ENCODE assay signal across 18 cellular contexts in genomic region chr2:66236816-66237469, GRCh38.
DNase-seq lines count a peak whose midpoint lies in the region; ATAC-seq, FAIRE-seq and TF ChIP-seq lines count a peak whose summit lies in the region.
"Had no signal": no experiment of that assay in that cellular context is flagged by ENCODE, and none has a peak within 500 bp of the region (broad histone marks: within the 10 kb centered on the region; RNA-seq: fewer than 3 reads in every experiment).

No MANE protein-coding gene starts in this region.

- intact Hi-C loops in IMR-90 (cut with micrococcal nuclease), result no loop called here

- no peak overlapping the region for H2AK5ac ChIP-seq in IMR-90 (ENCODE audit: low read depth, low read length)

- no peak for TF ChIP-seq POLR2A in IMR-90 (IDR thresholded peaks at IDR 0.05; ENCODE audit: low read depth, low read length)
- TF ChIP-seq POLR2A in suprapubic skin (IDR thresholded peaks at IDR 0.05), result no peak
- no peak for TF ChIP-seq POLR2A in GM12891 (IDR thresholded peaks at IDR 0.05; ENCODE audit: low read depth, low read length)

- no peak for FAIRE-seq in GM12891 (lab: Jason Lieb, UNC)
- FAIRE-seq: A549, D721Med, H54 had no signal

- H3K56ac ChIP-seq in IMR-90 (ENCODE audit: extremely low read depth, insufficient read depth, low read length), result no peak overlapping the region

- no peak overlapping the region for H2AFZ ChIP-seq in IMR-90 (replicated peaks; ENCODE audit: low read length, poor library complexity)
- H2AFZ ChIP-seq: PC-9 had no signal

- H3K36me3 ChIP-seq in BLaER1 treated with 17β-estradiol and CSF1 and Interleukin-3, amounts not matched to agents 10 nM and 100 nM, result no peaks in the 10 kb centered on the region
- H3K36me3 ChIP-seq in IMR-90 (ENCODE audit: control insufficient read depth, insufficient read depth, low read length) (no peaks in the 10 kb centered on the region), suprapubic skin (no peaks in the 10 kb centered on the region)
- H3K36me3 ChIP-seq: SJSA1 had no signal

- peak overlapping the region in 2 of 11 experiments; percentile 6 to 22; a peak in 2 of 22 replicates for H3K27ac ChIP-seq in BLaER1 treated with 17β-estradiol and CSF1 and Interleukin-3, amounts not matched to agents 10 nM and 100 nM
- H3K27ac ChIP-seq in IMR-90 (ENCODE audit: insufficient read depth, low read length) (no peak overlapping the region), suprapubic skin (peak overlapping the region; percentile 2)
- H3K27ac ChIP-seq: A549, KMS-11, PC-9, SJSA1 had no signal

- no peak for TF ChIP-seq CTCF in IMR-90 (conservative IDR thresholded peaks at IDR 0.05; ENCODE audit: low read depth, low read length)
- TF ChIP-seq CTCF in suprapubic skin (IDR thresholded peaks at IDR 0.05), result no peak

- H3K27me3 ChIP-seq in BLaER1 treated with 17β-estradiol and CSF1 and Interleukin-3, amounts not matched to agents 10 nM and 100 nM, result no peaks in the 10 kb centered on the region
- H3K27me3 ChIP-seq in IMR-90 (ENCODE audit: control insufficient read depth, insufficient read depth, low read length) (peaks cover 3% of the 10 kb centered on the region), suprapubic skin (no peaks in the 10 kb centered on the region)

- no peak overlapping the region for H4K8ac ChIP-seq in IMR-90 (ENCODE audit: low read depth in 2 of 2, low read length in 2 of 2)

- ATAC-seq in IMR-90 (ENCODE audit: low read depth), result no peak

- no peak overlapping the region for H2BK15ac ChIP-seq in IMR-90 (ENCODE audit: low read depth, low read length)

- H3K4me3 ChIP-seq in BLaER1 treated with 17β-estradiol and CSF1 and Interleukin-3, amounts not matched to agents 10 nM and 100 nM, result no peak overlapping the region
- no peak overlapping the region for H3K4me3 ChIP-seq in IMR-90 (ENCODE audit: insufficient read depth, low read depth, low read length)
- H3K4me3 ChIP-seq in suprapubic skin, result no peak overlapping the region
- H3K4me3 ChIP-seq: A549, PC-9, SJSA1 had no signal

- H3K18ac ChIP-seq in IMR-90 (ENCODE audit: low read depth, low read length), result no peak overlapping the region

- no peak overlapping the region for H2BK120ac ChIP-seq in IMR-90 (ENCODE audit: low read depth, low read length)

- H3K23ac ChIP-seq in IMR-90 (ENCODE audit: low read depth, low read length), result no peak overlapping the region

- H3K4me1 ChIP-seq in BLaER1 treated with 17β-estradiol and CSF1 and Interleukin-3, amounts not matched to agents 10 nM and 100 nM, result peaks cover 0 to 50% (median 45%) of the 10 kb centered on the region in 10 experiments; a peak in 16 of 20 replicates
- H3K4me1 ChIP-seq in IMR-90 (ENCODE audit: control insufficient read depth, insufficient read depth, low read length) (no peaks in the 10 kb centered on the region), suprapubic skin (peaks cover 37% of the 10 kb centered on the region)
- H3K4me1 ChIP-seq: A549, SJSA1 had no signal

- WGBS in IMR-90 (ENCODE audit: extremely low coverage in 2 of 2, insufficient read length in 1 of 2), 2 experiments, result no CpG with 5 or more reads among the region's 15 CpGs
- 92% methylated on average over 15 of the region's 15 CpGs for WGBS in suprapubic skin

- BruUV-seq in IMR-90 (replicated peaks; lab: Mats Ljungman, UMichigan), result no TSS peak

- peak overlapping the region in 10 of 11 experiments; percentile 9 to 67 (median 60); a peak in 18 of 22 replicates for H3K4me2 ChIP-seq in BLaER1 treated with 17β-estradiol and CSF1 and Interleukin-3, amounts not matched to agents 10 nM and 100 nM
- no peak overlapping the region for H3K4me2 ChIP-seq in IMR-90 (ENCODE audit: low read depth, low read length)
- H3K4me2 ChIP-seq: A549, KMS-11, PC-9 had no signal

- no peak overlapping the region for H4K5ac ChIP-seq in IMR-90 (ENCODE audit: low read depth, low read length)

- TF ChIP-seq RAD21 in IMR-90 (IDR thresholded peaks at IDR 0.05; ENCODE audit: low read length), result no peak

- no peaks in the 10 kb centered on the region for H3K79me1 ChIP-seq in IMR-90 (ENCODE audit: low read depth in 1 of 2, low read length in 2 of 2)

- dilution Hi-C loops in IMR-90 (cut with HindIII; ENCODE audit: low sequenced_read_pairs, unreplicated experiment), result no loop called here

- no peak overlapping the region for H2BK20ac ChIP-seq in IMR-90 (ENCODE audit: low read depth, low read length)

- no peak overlapping the region for H2AK9ac ChIP-seq in IMR-90 (replicated peaks; ENCODE audit: low read depth, low read length, poor library complexity)

- H4K91ac ChIP-seq in IMR-90 (ENCODE audit: insufficient read depth, low read depth, low read length), result no peak overlapping the region

- no peak overlapping the region for H3K14ac ChIP-seq in IMR-90 (replicated peaks; ENCODE audit: low read depth, low read length)

- TF ChIP-seq EP300 in suprapubic skin (IDR thresholded peaks at IDR 0.05), result no peak

- no peaks in the 10 kb centered on the region for H4K20me1 ChIP-seq in BLaER1 treated with 17β-estradiol and CSF1 and Interleukin-3, amounts not matched to agents 10 nM and 100 nM
- H4K20me1 ChIP-seq in IMR-90 (ENCODE audit: insufficient read depth, low read length), result no peaks in the 10 kb centered on the region; the same call in 1 of the 2 replicates

- H2BK5ac ChIP-seq in IMR-90 (ENCODE audit: low read depth, low read length, poor library complexity, severe bottlenecking), result no peak overlapping the region

- no peak overlapping the region for H3K4ac ChIP-seq in IMR-90 (ENCODE audit: low read depth, low read length)

- POLR2A ChIA-PET in IMR-90 (lab: Charles Lee; ENCODE audit: unreplicated experiment), result no interaction called here

- H3K9ac ChIP-seq in BLaER1 treated with 17β-estradiol and CSF1 and Interleukin-3, amounts not matched to agents 10 nM and 100 nM, result no peak overlapping the region
- no peak overlapping the region for H3K9ac ChIP-seq in IMR-90 (ENCODE audit: low read depth, low read length)
- H3K9ac ChIP-seq: KMS-11 had no signal

- CTCF ChIA-PET in IMR-90 (lab: Yijun Ruan, JAX), result interaction anchor here (0.7 kb wide), 1 partner anchor 47 kb away, joined by 5 read pairs; no protein-coding TSS in a partner anchor

- peak; percentile 25 for DNase-seq in IMR-90
- peak; percentile 71 for DNase-seq in islet precursor cell
- DNase-seq in suprapubic skin (ENCODE audit: low spot score in 2 of 2), result no peak
- no peak for DNase-seq in GM12891 (ENCODE audit: insufficient read length, low spot score)
- no peak for DNase-seq in RPMI8226
- DNase-seq in GDM1 (lab: John Stamatoyannopoulos, UW), result no peak
- DNase-seq: C1 segment of cervical spinal cord; CD8-positive, alpha-beta memory T cell; MV-4-11; NCI-H226; NCI-H526; PC-9 had no signal

- no peaks in the 10 kb centered on the region for H3K9me1 ChIP-seq in IMR-90 (ENCODE audit: insufficient read depth, low read length)

- H3K9me3 ChIP-seq in BLaER1 treated with 17β-estradiol and CSF1 and Interleukin-3, amounts not matched to agents 10 nM and 100 nM (replicated peaks in 1 of 11), result no peaks in the 10 kb centered on the region
- H3K9me3 ChIP-seq in IMR-90 (ENCODE audit: control insufficient read depth, insufficient read depth, low read length), result no peaks in the 10 kb centered on the region
- no peaks in the 10 kb centered on the region for H3K9me3 ChIP-seq in suprapubic skin
- H3K9me3 ChIP-seq: A549, SJSA1 had no signal

- in situ Hi-C loops in IMR-90 (cut with MboI; ENCODE audit: low sequenced_read_pairs), result no loop called here

TF ChIP-seq in IMR-90, 13 proteins besides CTCF, POLR2A, EP300 and RAD21 (continues in another document):
- TF ChIP-seq MAFK (IDR thresholded peaks at IDR 0.05; ENCODE audit: low read depth, low read length), result no peak
- TF ChIP-seq NFE2L2 (IDR thresholded peaks at IDR 0.05; ENCODE audit: low read depth, low read length), result no peak
- TF ChIP-seq, protein P1, sequence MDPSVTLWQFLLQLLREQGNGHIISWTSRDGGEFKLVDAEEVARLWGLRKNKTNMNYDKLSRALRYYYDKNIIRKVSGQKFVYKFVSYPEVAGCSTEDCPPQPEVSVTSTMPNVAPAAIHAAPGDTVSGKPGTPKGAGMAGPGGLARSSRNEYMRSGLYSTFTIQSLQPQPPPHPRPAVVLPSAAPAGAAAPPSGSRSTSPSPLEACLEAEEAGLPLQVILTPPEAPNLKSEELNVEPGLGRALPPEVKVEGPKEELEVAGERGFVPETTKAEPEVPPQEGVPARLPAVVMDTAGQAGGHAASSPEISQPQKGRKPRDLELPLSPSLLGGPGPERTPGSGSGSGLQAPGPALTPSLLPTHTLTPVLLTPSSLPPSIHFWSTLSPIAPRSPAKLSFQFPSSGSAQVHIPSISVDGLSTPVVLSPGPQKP (IDR thresholded peaks at IDR 0.05; ENCODE audit: borderline replicate concordance, low read depth, low read length), result no peak
- no peak for TF ChIP-seq CEBPB (IDR thresholded peaks at IDR 0.05; ENCODE audit: low read depth, low read length)
- TF ChIP-seq MAZ (IDR thresholded peaks at IDR 0.05; ENCODE audit: borderline replicate concordance, low read depth, low read length), result no peak

TF ChIP-seq in GM12891, 5 proteins besides CTCF, POLR2A, EP300 and RAD21:
- TF ChIP-seq TAF1 (IDR thresholded peaks at IDR 0.05; ENCODE audit: low read depth, low read length), result no peak
- TF ChIP-seq POU2F2 (IDR thresholded peaks at IDR 0.05; ENCODE audit: low read depth, low read length), result no peak
- TF ChIP-seq POLR2AphosphoS5 (IDR thresholded peaks at IDR 0.05; ENCODE audit: low read depth, low read length), result no peak
- no peak for TF ChIP-seq PAX5 (IDR thresholded peaks at IDR 0.05; ENCODE audit: insufficient read depth, low read length, severe bottlenecking)
- TF ChIP-seq SPI1 (IDR thresholded peaks at IDR 0.05; ENCODE audit: low read depth, low read length), result no peak

Comparison
In these comparisons a context has a peak if more than half of its experiments do, and no peak if none do; other contexts are left out.
1. DNase-seq: peak in IMR-90 (single experiment) and islet precursor cell (single experiment); none in suprapubic skin (0 of 2), GM12891 (single experiment), RPMI8226 (single experiment) and GDM1 (single experiment).